In the genomic region with DNA sequence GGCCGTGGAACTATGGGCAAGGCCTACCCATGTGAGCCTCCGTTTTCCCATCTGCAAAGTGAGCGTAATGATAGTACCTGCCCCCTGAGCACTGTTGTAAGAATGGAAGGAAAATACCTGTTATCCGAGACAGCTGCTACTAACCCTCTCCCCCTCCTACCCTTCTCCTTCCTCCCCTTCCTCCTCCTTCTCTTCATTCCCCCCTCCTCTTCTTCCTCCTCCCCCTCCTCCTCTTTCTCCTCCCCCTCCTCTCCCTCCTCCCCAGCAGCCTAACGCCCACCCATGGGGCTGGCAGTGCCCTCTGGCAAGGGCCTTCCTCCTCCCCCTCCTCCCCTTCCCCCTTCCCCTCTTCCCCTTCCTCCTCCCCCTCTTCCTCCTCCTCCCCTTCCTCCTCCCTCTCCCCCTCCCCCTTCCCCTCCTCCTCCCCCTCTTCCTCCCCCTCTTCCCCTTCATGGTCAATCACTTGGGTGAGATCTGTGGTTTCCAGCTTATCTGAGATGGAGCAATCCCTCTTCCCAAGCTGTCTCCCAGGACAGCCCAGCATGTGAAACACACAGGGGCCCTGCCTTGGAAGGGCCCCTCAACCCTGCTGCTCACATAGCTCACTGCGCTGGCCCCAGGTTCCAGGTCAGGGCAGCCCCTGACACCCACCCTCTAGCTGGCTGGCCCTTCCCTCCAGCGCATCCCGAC, we compare ENCODE assay signal across 21 cellular contexts. TPM values are rescaled to one million over a fixed set of nuclear protein-coding genes. Genes with fewer than 3 reads are reported as not detected.
DNase-seq lines count a peak whose midpoint lies in the region; ATAC-seq and TF ChIP-seq lines count a peak whose summit lies in the region.
"Had no signal": no experiment of that assay in that cellular context is flagged by ENCODE, and none has a peak within 500 bp of the region (broad histone marks: within the 10 kb centered on the region; RNA-seq: fewer than 3 reads in every experiment).

No MANE protein-coding gene starts in this region.

- peaks cover 40% of the 10 kb centered on the region for H3K4me1 Mint-ChIP-seq in activated naive CD8-positive, alpha-beta T cell treated with anti-CD3 and anti-CD28 coated beads for 36 hours
- H3K4me1 Mint-ChIP-seq in activated naive CD8-positive, alpha-beta T cell treated with anti-CD3 and anti-CD28 coated beads, Interleukin-2, amount 50 U/mL, for 24 hours: peaks cover 51% of the 10 kb centered on the region
- H3K4me1 Mint-ChIP-seq in immature natural killer cell: peaks cover 72 to 76% of the 10 kb centered on the region in 2 donors

- no peaks in the 10 kb centered on the region for H3K27me3 Mint-ChIP-seq in activated naive CD8-positive, alpha-beta T cell treated with anti-CD3 and anti-CD28 coated beads for 36 hours
- H3K27me3 Mint-ChIP-seq in activated naive CD8-positive, alpha-beta T cell treated with anti-CD3 and anti-CD28 coated beads, Interleukin-2, amount 50 U/mL, for 24 hours: no peaks in the 10 kb centered on the region
- peaks cover 27 to 34% (median 28%) of the 10 kb centered on the region in 3 donors for H3K27me3 Mint-ChIP-seq in immature natural killer cell (ENCODE audit: low read depth in 3 of 3)

- no peaks in the 10 kb centered on the region for H3K9me3 Mint-ChIP-seq in activated naive CD8-positive, alpha-beta T cell treated with anti-CD3 and anti-CD28 coated beads for 36 hours
- no peaks in the 10 kb centered on the region for H3K9me3 Mint-ChIP-seq in activated naive CD8-positive, alpha-beta T cell treated with anti-CD3 and anti-CD28 coated beads, Interleukin-2, amount 50 U/mL, for 24 hours
- no peaks in the 10 kb centered on the region for H3K9me3 Mint-ChIP-seq in immature natural killer cell

- H3K36me3 Mint-ChIP-seq in activated naive CD8-positive, alpha-beta T cell treated with anti-CD3 and anti-CD28 coated beads for 36 hours: peaks cover 3% of the 10 kb centered on the region
- H3K36me3 Mint-ChIP-seq in activated naive CD8-positive, alpha-beta T cell treated with anti-CD3 and anti-CD28 coated beads, Interleukin-2, amount 50 U/mL, for 24 hours (ENCODE audit: low read depth): no peaks in the 10 kb centered on the region
- no peaks in the 10 kb centered on the region for H3K36me3 Mint-ChIP-seq in immature natural killer cell
- H3K36me3 Mint-ChIP-seq: CD14-positive monocyte had no signal

- no peak for ATAC-seq in activated naive CD8-positive, alpha-beta T cell treated with anti-CD3 and anti-CD28 coated beads, Interleukin-2, amount 50 U/mL, for 24 hours
- ATAC-seq in left lung: no peak
- ATAC-seq: body of pancreas, GM12878 had no signal

- peaks cover 16 to 25% of the 10 kb centered on the region in 2 donors for H3K4me1 ChIP-seq in left lung

- TF ChIP-seq CTCF in left lung (IDR thresholded peaks at IDR 0.05): no peak

- H3K4me3 Mint-ChIP-seq in activated naive CD8-positive, alpha-beta T cell treated with anti-CD3 and anti-CD28 coated beads for 36 hours: no peak overlapping the region
- no peak overlapping the region for H3K4me3 Mint-ChIP-seq in activated naive CD8-positive, alpha-beta T cell treated with anti-CD3 and anti-CD28 coated beads, Interleukin-2, amount 50 U/mL, for 24 hours
- peak overlapping the region; percentile 17 to 61 (median 33) for H3K4me3 Mint-ChIP-seq in immature natural killer cell
- H3K4me3 Mint-ChIP-seq: CD14-positive monocyte had no signal

- H3K36me3 ChIP-seq in left lung (no peaks in the 10 kb centered on the region), H7 (replicated peaks; ENCODE audit: control insufficient read depth, insufficient read depth, low read length) (no peaks in the 10 kb centered on the region)
- H3K36me3 ChIP-seq: neutrophil, spleen had no signal

- peak overlapping the region; percentile 66 for H3K27ac Mint-ChIP-seq in activated naive CD8-positive, alpha-beta T cell treated with anti-CD3 and anti-CD28 coated beads for 36 hours
- H3K27ac Mint-ChIP-seq in activated naive CD8-positive, alpha-beta T cell treated with anti-CD3 and anti-CD28 coated beads, Interleukin-2, amount 50 U/mL, for 24 hours: no peak overlapping the region
- peak overlapping the region; percentile 34 to 88 (median 80) for H3K27ac Mint-ChIP-seq in immature natural killer cell

- no peak for DNase-seq in activated naive CD8-positive, alpha-beta T cell treated with anti-CD3 and anti-CD28 coated beads for 36 hours
- no peak for DNase-seq in activated naive CD8-positive, alpha-beta T cell treated with anti-CD3 and anti-CD28 coated beads, Interleukin-2, amount 50 U/mL, for 24 hours
- DNase-seq in UCSD-AML1 (lab: John Stamatoyannopoulos, UW; ENCODE audit: unreplicated experiment) (peak; percentile 60), immature natural killer cell (no peak), mesenteric fat pad (ENCODE audit: low spot score) (no peak), left lung (no peak), H7 (no peak)
- no peak for DNase-seq in activated T-cell treated with anti-CD3 and anti-CD28 coated beads, Interleukin-2, amount 50 U/mL, for 1 hour
- DNase-seq: activated naive CD4-positive, alpha-beta T cell treated with anti-CD3 and anti-CD28 coated beads, Interleukin-2, amount 50 U/mL, for 16 hours; activated T-cell treated with anti-CD3 and anti-CD28 coated beads for 4 hours; body of pancreas; DMS53; foreskin melanocyte; NCI-H2107; NCI-H524; spleen; substantia nigra had no signal

- no peaks in the 10 kb centered on the region for H3K9me3 ChIP-seq in left lung
- H3K9me3 ChIP-seq: body of pancreas, neutrophil, spleen had no signal

- intact Hi-C loops in left lung (cut with DNase I): no loop called here

- H3K4me3 ChIP-seq in left lung: no peak overlapping the region
- H3K4me3 ChIP-seq in H7 (ENCODE audit: insufficient read depth, low read depth, low read length): no peak overlapping the region
- H3K4me3 ChIP-seq: body of pancreas, coronary artery, GM12878, spleen had no signal

- H3K27me3 ChIP-seq in left lung (peaks cover 0 to 33% of the 10 kb centered on the region in 2 donors), H7 (ENCODE audit: control insufficient read depth, insufficient read depth, low read length) (peaks cover 19% of the 10 kb centered on the region)
- H3K27me3 ChIP-seq: body of pancreas had no signal

- no peak overlapping the region for H3K27ac ChIP-seq in left lung
- H3K27ac ChIP-seq: coronary artery, neutrophil had no signal

RNA-seq across cellular contexts. Expression of a gene that starts 6.4 kb away (rescaled TPM):
- 1 to 10 TPM; 6.7 to 6.9 TPM for total RNA-seq in activated naive CD8-positive, alpha-beta T cell treated with anti-CD3 and anti-CD28 coated beads for 36 hours
- under 1 TPM in 2 of 3 donors, not detected in 1; 0.14 to 0.75 TPM for polyA plus RNA-seq in immature natural killer cell
- total RNA-seq in mesenteric fat pad: 4.8 TPM
- total RNA-seq in left lung: 1 to 10 TPM; 6.2 to 7.0 TPM
- total RNA-seq in H7 (2014; rRNA removed; shearing (Covaris generic)): 1.1 and 1.7 TPM in 2 replicates

Comparison
In these comparisons a context has a peak if more than half of its experiments do, and no peak if none do; other contexts are left out.
1. H3K4me3 Mint-ChIP-seq: peak in immature natural killer cell (5 of 5); none in activated naive CD8-positive, alpha-beta T cell treated with anti-CD3 and anti-CD28 coated beads for 36 hours (single experiment) and activated naive CD8-positive, alpha-beta T cell treated with anti-CD3 and anti-CD28 coated beads, Interleukin-2, amount 50 U/mL, for 24 hours (single experiment).